ENCODE assay signal across 8 cellular contexts in the genomic region with DNA sequence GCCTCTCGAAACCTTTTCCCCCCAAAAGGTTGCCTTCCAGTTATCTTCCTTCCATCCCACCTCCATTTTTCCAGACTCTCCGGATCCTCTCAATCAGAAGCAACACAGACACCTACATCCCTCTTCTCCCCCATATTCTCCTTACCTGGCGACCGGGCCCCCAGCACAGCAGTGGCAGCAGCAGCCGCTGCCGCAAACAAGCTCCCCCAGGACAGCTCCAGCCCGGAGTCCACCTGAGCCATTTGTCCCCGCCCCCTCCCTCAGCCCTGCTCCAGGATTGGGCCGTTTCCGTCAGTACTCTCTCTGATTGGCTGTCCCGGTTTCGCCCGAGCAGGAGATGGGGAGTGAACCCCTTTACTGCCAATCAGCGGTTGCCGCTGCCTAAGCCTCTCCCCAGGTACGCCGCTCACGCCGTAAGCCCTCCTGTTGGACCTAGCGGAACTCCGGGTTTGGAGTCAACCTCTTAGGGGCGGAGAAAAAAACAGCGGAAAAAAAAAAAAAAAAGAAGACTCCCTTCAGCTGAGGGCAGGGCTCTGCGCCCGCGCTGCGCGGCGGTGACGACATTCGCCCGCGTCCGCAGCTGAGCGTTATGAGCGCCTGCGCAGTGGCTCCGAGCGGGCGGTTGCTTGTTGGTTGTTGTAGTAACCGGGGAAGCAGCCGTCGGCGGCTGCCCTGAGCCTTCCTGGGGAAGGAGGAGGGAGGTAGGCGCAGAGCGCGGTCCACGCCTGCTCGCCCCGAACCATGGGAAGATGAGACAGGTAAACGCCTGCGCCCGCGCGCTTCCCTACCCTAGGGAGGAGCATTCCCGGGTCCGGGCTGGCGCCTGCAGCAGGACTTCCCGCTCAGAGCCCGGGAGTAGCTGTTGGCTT. TPM values are rescaled to one million over a fixed set of nuclear protein-coding genes. Genes with fewer than 3 reads are reported as not detected.
DNase-seq lines count a peak whose midpoint lies in the region; ATAC-seq and TF ChIP-seq lines count a peak whose summit lies in the region.

A gene with protein sequence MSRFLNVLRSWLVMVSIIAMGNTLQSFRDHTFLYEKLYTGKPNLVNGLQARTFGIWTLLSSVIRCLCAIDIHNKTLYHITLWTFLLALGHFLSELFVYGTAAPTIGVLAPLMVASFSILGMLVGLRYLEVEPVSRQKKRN (minus strand): TSS at position 247 of the 869 bp plus-strand sequence. CDS start 3,374 bp downstream, outside the sequence.
A gene with protein sequence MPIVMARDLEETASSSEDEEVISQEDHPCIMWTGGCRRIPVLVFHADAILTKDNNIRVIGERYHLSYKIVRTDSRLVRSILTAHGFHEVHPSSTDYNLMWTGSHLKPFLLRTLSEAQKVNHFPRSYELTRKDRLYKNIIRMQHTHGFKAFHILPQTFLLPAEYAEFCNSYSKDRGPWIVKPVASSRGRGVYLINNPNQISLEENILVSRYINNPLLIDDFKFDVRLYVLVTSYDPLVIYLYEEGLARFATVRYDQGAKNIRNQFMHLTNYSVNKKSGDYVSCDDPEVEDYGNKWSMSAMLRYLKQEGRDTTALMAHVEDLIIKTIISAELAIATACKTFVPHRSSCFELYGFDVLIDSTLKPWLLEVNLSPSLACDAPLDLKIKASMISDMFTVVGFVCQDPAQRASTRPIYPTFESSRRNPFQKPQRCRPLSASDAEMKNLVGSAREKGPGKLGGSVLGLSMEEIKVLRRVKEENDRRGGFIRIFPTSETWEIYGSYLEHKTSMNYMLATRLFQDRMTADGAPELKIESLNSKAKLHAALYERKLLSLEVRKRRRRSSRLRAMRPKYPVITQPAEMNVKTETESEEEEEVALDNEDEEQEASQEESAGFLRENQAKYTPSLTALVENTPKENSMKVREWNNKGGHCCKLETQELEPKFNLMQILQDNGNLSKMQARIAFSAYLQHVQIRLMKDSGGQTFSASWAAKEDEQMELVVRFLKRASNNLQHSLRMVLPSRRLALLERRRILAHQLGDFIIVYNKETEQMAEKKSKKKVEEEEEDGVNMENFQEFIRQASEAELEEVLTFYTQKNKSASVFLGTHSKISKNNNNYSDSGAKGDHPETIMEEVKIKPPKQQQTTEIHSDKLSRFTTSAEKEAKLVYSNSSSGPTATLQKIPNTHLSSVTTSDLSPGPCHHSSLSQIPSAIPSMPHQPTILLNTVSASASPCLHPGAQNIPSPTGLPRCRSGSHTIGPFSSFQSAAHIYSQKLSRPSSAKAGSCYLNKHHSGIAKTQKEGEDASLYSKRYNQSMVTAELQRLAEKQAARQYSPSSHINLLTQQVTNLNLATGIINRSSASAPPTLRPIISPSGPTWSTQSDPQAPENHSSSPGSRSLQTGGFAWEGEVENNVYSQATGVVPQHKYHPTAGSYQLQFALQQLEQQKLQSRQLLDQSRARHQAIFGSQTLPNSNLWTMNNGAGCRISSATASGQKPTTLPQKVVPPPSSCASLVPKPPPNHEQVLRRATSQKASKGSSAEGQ (N-terminal part only) (plus strand): TSS at position 617 of the 869 bp plus-strand sequence. CDS start 1,904 bp downstream, outside the sequence.

- peak within 1 kb of the TSS; percentile 55 for H3K4ac ChIP-seq in IMR-90 (ENCODE audit: low read depth, low read length)

- H3K18ac ChIP-seq in IMR-90 (ENCODE audit: low read depth, low read length), result no peak within 1 kb of the TSS

- CTCF ChIA-PET in IMR-90 (lab: Yijun Ruan, JAX), result interaction anchor here (0.6 to 1.3 kb wide), 4 partner anchors 50 to 395 kb away, joined by 3 to 12 read pairs (median 3); no protein-coding TSS in a partner anchor

- peak; percentile 99 for DNase-seq in DMS 273 (lab: John Stamatoyannopoulos, UW; ENCODE audit: unreplicated experiment)
- peak; percentile 99 for DNase-seq in IMR-90
- DNase-seq in OCI-M1 (lab: John Stamatoyannopoulos, UW), result peak; percentile 98
- DNase-seq in activated T-cell treated with anti-CD3 and anti-CD28 coated beads for 24 hours (ENCODE audit: low read depth), result peak; percentile 94
- DNase-seq in epidermal melanocyte (ENCODE audit: insufficient read length, low spot score), result peak; percentile 92
- DNase-seq in middle frontal gyrus (ENCODE audit: extremely low spot score, low spot score), result peak; percentile 93
- peak; percentile 91 for DNase-seq in stimulated activated CD8-positive, alpha-beta memory T cell treated with anti-CD3 and anti-CD28 coated beads, Interleukin-2, amount 100 ng/mL, for 48 hours (ENCODE audit: low read depth in 2 of 2)

- H3K27me3 ChIP-seq in IMR-90 (ENCODE audit: control insufficient read depth, insufficient read depth, low read length), result no peaks in the 10 kb centered on the region

- peak within 1 kb of the TSS; percentile 49; the same call in 1 of the 2 replicates for H3K23ac ChIP-seq in IMR-90 (ENCODE audit: low read depth, low read length)

- WGBS in IMR-90 (ENCODE audit: extremely low coverage in 2 of 2, insufficient read length in 1 of 2), 2 experiments, result 0% methylated on average over 3 of the region's 60 CpGs; no CpG with 5 or more reads in 1 of the 2 experiments

- H2BK5ac ChIP-seq in IMR-90 (ENCODE audit: low read depth, low read length, poor library complexity, severe bottlenecking), result peak within 1 kb of the TSS; percentile 12

- no peak within 1 kb of the TSS for H2AK5ac ChIP-seq in IMR-90 (ENCODE audit: low read depth, low read length)

- dilution Hi-C loops in IMR-90 (cut with HindIII; ENCODE audit: low sequenced_read_pairs, unreplicated experiment), result no loop called here

- TF ChIP-seq RAD21 in IMR-90 (IDR thresholded peaks at IDR 0.05; ENCODE audit: low read length), result no peak

- peak within 1 kb of the TSS; percentile 53 for H2BK120ac ChIP-seq in IMR-90 (ENCODE audit: low read depth, low read length)

- H3K9ac ChIP-seq in IMR-90 (ENCODE audit: low read depth, low read length), result peak within 1 kb of the TSS; percentile 56

- H3K27ac ChIP-seq in IMR-90 (ENCODE audit: insufficient read depth, low read length), result peak within 1 kb of the TSS; percentile 19; the same call in 1 of the 2 replicates

- H3K14ac ChIP-seq in IMR-90 (replicated peaks; ENCODE audit: low read depth, low read length), result peak within 1 kb of the TSS; percentile 39; the same call in 1 of the 2 replicates

- no peaks in the 10 kb centered on the region for H3K9me1 ChIP-seq in IMR-90 (ENCODE audit: insufficient read depth, low read length)

- H4K8ac ChIP-seq in IMR-90 (ENCODE audit: low read depth in 2 of 2, low read length in 2 of 2), result peak within 1 kb of the TSS; percentile 51 to 90

- H4K20me1 ChIP-seq in IMR-90 (ENCODE audit: insufficient read depth, low read length), result no peaks in the 10 kb centered on the region

- H3K56ac ChIP-seq in IMR-90 (ENCODE audit: extremely low read depth, insufficient read depth, low read length), result peak within 1 kb of the TSS; percentile 41; the same call in 1 of the 2 replicates

- ATAC-seq in GM21528 (IDR thresholded peaks at IDR 0.05; ENCODE audit: low FRiP score, unreplicated experiment), result peak; percentile 96
- peak; percentile 99 for ATAC-seq in IMR-90 (ENCODE audit: low read depth)

- intact Hi-C loops in IMR-90 (cut with micrococcal nuclease), result no loop called here

- peaks cover 1% of the 10 kb centered on the region; the same call in 1 of the 2 replicates for H3K36me3 ChIP-seq in IMR-90 (ENCODE audit: control insufficient read depth, insufficient read depth, low read length)

- H3K4me2 ChIP-seq in IMR-90 (ENCODE audit: low read depth, low read length), result peak within 1 kb of the TSS; percentile 92

- H4K5ac ChIP-seq in IMR-90 (ENCODE audit: low read depth, low read length), result peak within 1 kb of the TSS; percentile 58

- TF ChIP-seq POLR2A in IMR-90 (IDR thresholded peaks at IDR 0.05; ENCODE audit: low read depth, low read length), result peak; percentile 51

- H3K9me3 ChIP-seq in IMR-90 (ENCODE audit: control insufficient read depth, insufficient read depth, low read length), result no peaks in the 10 kb centered on the region

- POLR2A ChIA-PET in IMR-90 (lab: Charles Lee; ENCODE audit: unreplicated experiment), result no interaction called here

- H2AFZ ChIP-seq in IMR-90 (replicated peaks; ENCODE audit: low read length, poor library complexity), result peak within 1 kb of the TSS; percentile 92

- TF ChIP-seq CTCF in IMR-90 (conservative IDR thresholded peaks at IDR 0.05; ENCODE audit: low read depth, low read length), result no peak

- peak within 1 kb of the TSS; percentile 36; the same call in 1 of the 2 replicates for H4K91ac ChIP-seq in IMR-90 (ENCODE audit: insufficient read depth, low read depth, low read length)

- H2BK20ac ChIP-seq in IMR-90 (ENCODE audit: low read depth, low read length), result no peak within 1 kb of the TSS

- no peak within 1 kb of the TSS for H2BK15ac ChIP-seq in IMR-90 (ENCODE audit: low read depth, low read length)

- peak within 1 kb of the TSS; percentile 88 for H3K4me3 ChIP-seq in IMR-90 (ENCODE audit: insufficient read depth, low read depth, low read length)

- in situ Hi-C loops in IMR-90 (cut with MboI; ENCODE audit: low sequenced_read_pairs), result no loop called here

- peaks cover 3 to 11% of the 10 kb centered on the region in 2 experiments; a peak in 3 of 4 replicates for H3K79me1 ChIP-seq in IMR-90 (ENCODE audit: low read depth in 1 of 2, low read length in 2 of 2)

- no peaks in the 10 kb centered on the region for H3K4me1 ChIP-seq in IMR-90 (ENCODE audit: control insufficient read depth, insufficient read depth, low read length)

- BruUV-seq in IMR-90 (replicated peaks; lab: Mats Ljungman, UMichigan), result no TSS peak

- peak within 1 kb of the TSS; percentile 67 for H2AK9ac ChIP-seq in IMR-90 (replicated peaks; ENCODE audit: low read depth, low read length, poor library complexity)

TF ChIP-seq in IMR-90, 13 proteins besides CTCF, POLR2A, EP300 and RAD21 (continues in another document):
- TF ChIP-seq BHLHE40 (IDR thresholded peaks at IDR 0.05; ENCODE audit: low read depth, low read length) (no peak), MXI1 (IDR thresholded peaks at IDR 0.05; ENCODE audit: borderline replicate concordance, low read depth, low read length) (peak; percentile 65; the same call in 1 of the 2 replicates), MAFK (IDR thresholded peaks at IDR 0.05; ENCODE audit: low read depth, low read length) (no peak), NFE2L2 (IDR thresholded peaks at IDR 0.05; ENCODE audit: low read depth, low read length) (no peak), RCOR1 (IDR thresholded peaks at IDR 0.05; ENCODE audit: insufficient replicate concordance, low read length) (peak; percentile 28)

RNA-seq across cellular contexts. Expression of the first gene that starts in this region (rescaled TPM):
- total RNA-seq in IMR-90 (2012; rRNA removed), result 0.90 and 1.9 TPM in 2 replicates
- polyA plus RNA-seq in IMR-90 (2012; rRNA removed), result 15.0 and 15.4 TPM in 2 replicates
- polyA plus RNA-seq in IMR-90 (2012; cell fraction: cytosol; rRNA removed), result 14.6 and 16.0 TPM in 2 replicates
- polyA plus RNA-seq in IMR-90 (2012; cell fraction: nucleus; rRNA removed; ENCODE audit: low replicate concordance), result 2.7 and 6.5 TPM in 2 replicates

RNA-seq across cellular contexts. Expression of the second gene that starts in this region (rescaled TPM):
- total RNA-seq in IMR-90 (2012; rRNA removed), result 15.0 and 16.7 TPM in 2 replicates
- polyA plus RNA-seq in IMR-90 (2012; rRNA removed), result 9.3 and 11.9 TPM in 2 replicates
- polyA plus RNA-seq in IMR-90 (2012; cell fraction: cytosol; rRNA removed), result 3.6 and 22.1 TPM in 2 replicates
- 6.4 and 15.6 TPM in 2 replicates for polyA plus RNA-seq in IMR-90 (2012; cell fraction: nucleus; rRNA removed; ENCODE audit: low replicate concordance)

Comparison
In these comparisons a context has a peak if more than half of its experiments do, and no peak if none do; other contexts are left out.
1. Peak in every context shown above with its lines: DNase-seq, ATAC-seq, H3K4me3 ChIP-seq and H3K27ac ChIP-seq.